ENCODE assay signal across 27 cellular contexts in genomic region chr11:69234740-69235710, GRCh38. TPM values are rescaled to one million over a fixed set of nuclear protein-coding genes. Genes with fewer than 3 reads are reported as not detected.
DNase-seq lines count a peak whose midpoint lies in the region; ATAC-seq and TF ChIP-seq lines count a peak whose summit lies in the region.
"Had no signal": no experiment of that assay in that cellular context is flagged by ENCODE, and none has a peak within 500 bp of the region (broad histone marks: within the 10 kb centered on the region; RNA-seq: fewer than 3 reads in every experiment).

No MANE protein-coding gene starts in this region.

- H4K8ac ChIP-seq in IMR-90 (ENCODE audit: low read depth in 2 of 2, low read length in 2 of 2): no peak overlapping the region

- TF ChIP-seq POLR2A in IMR-90 (IDR thresholded peaks at IDR 0.05; ENCODE audit: low read depth, low read length) (no peak), sigmoid colon (IDR thresholded peaks at IDR 0.05) (no peak)

- no TSS peak for BruUV-seq in IMR-90 (replicated peaks; lab: Mats Ljungman, UMichigan)

- H3K27me3 ChIP-seq in IMR-90 (ENCODE audit: control insufficient read depth, insufficient read depth, low read length) (peaks cover 37% of the 10 kb centered on the region), endodermal cell (ENCODE audit: control insufficient read depth, insufficient read depth, low read length, poor library complexity, severe bottlenecking) (no peaks in the 10 kb centered on the region), sigmoid colon (peaks cover 0 to 5% (median 0%) of the 10 kb centered on the region in 3 donors)
- H3K27me3 ChIP-seq: MG63, ovary had no signal

- no peak overlapping the region for H3K14ac ChIP-seq in IMR-90 (replicated peaks; ENCODE audit: low read depth, low read length)

- H3K18ac ChIP-seq in IMR-90 (ENCODE audit: low read depth, low read length): no peak overlapping the region

- CTCF ChIA-PET in IMR-90 (lab: Yijun Ruan, JAX): no interaction called here

- no peak overlapping the region for H2BK15ac ChIP-seq in IMR-90 (ENCODE audit: low read depth, low read length)

- no peak overlapping the region for H2BK5ac ChIP-seq in IMR-90 (ENCODE audit: low read depth, low read length, poor library complexity, severe bottlenecking)

- H3K27me3 Mint-ChIP-seq in endodermal cell (ENCODE audit: insufficient read depth): peaks cover 4% of the 10 kb centered on the region

- H3K9ac ChIP-seq in IMR-90 (ENCODE audit: low read depth, low read length) (no peak overlapping the region), endodermal cell (ENCODE audit: extremely low read depth, low read length, poor library complexity, severe bottlenecking) (no peak overlapping the region)

- 83% methylated on average over 8 of the region's 11 CpGs; no CpG with 5 or more reads in 1 of the 2 experiments for WGBS in IMR-90 (ENCODE audit: extremely low coverage in 2 of 2, insufficient read length in 1 of 2), 2 experiments
- WGBS in endodermal cell (ENCODE audit: insufficient coverage in 1 of 2, insufficient read length in 1 of 2), 2 experiments: 93% methylated on average over 7 to 11 of the region's 11 CpGs
- 91 to 94% methylated on average over 11 of the region's 11 CpGs for WGBS in sigmoid colon, 2 donors

- no peak overlapping the region for H4K5ac ChIP-seq in IMR-90 (ENCODE audit: low read depth, low read length)

- dilution Hi-C loops in IMR-90 (cut with HindIII; ENCODE audit: low sequenced_read_pairs, unreplicated experiment): no loop called here

- no peak overlapping the region for H2AK5ac ChIP-seq in IMR-90 (ENCODE audit: low read depth, low read length)

- no peaks in the 10 kb centered on the region for H3K9me3 Mint-ChIP-seq in endodermal cell
- H3K9me3 Mint-ChIP-seq: activated T-cell treated with anti-CD3 and anti-CD28 coated beads, Interleukin-2, amount 50 U/mL, for 24 hours; IgD-negative memory B cell; T-helper 1 cell treated with Interleukin-12 subunit alpha and Interleukin-12 subunit beta and Interleukin-4 antibody, amounts not matched to agents 30 μg/mL and 1 μg/mL, for 36 hours had no signal

- H4K20me1 ChIP-seq in IMR-90 (ENCODE audit: insufficient read depth, low read length): no peaks in the 10 kb centered on the region

- ATAC-seq in IMR-90 (ENCODE audit: low read depth) (no peak), HG02588 (IDR thresholded peaks at IDR 0.05; ENCODE audit: unreplicated experiment) (no peak)
- ATAC-seq: activated CD8-positive, alpha-beta T cell treated with anti-CD3 and anti-CD28 coated beads, Interleukin-2, amount 10 ng/mL, durations not matched to agents 7 days and 5 days; activated naive CD8-positive, alpha-beta T cell treated with anti-CD3 and anti-CD28 coated beads, Interleukin-2, amount 50 U/mL, for 24 hours; lower lobe of right lung; stimulated activated naive B cell treated with anti-CD40 and anti-IgM and Interleukin-4, amounts not matched to agents 10 μg/mL and 1 μg/mL and 100 μg/mL, for 72 hours had no signal

- H3K36me3 Mint-ChIP-seq in endodermal cell (ENCODE audit: low read depth): no peaks in the 10 kb centered on the region
- H3K36me3 Mint-ChIP-seq: IgD-negative memory B cell had no signal

- H3K23ac ChIP-seq in IMR-90 (ENCODE audit: low read depth, low read length): no peak overlapping the region

- H2BK20ac ChIP-seq in IMR-90 (ENCODE audit: low read depth, low read length): no peak overlapping the region

- TF ChIP-seq CTCF in IMR-90 (conservative IDR thresholded peaks at IDR 0.05; ENCODE audit: low read depth, low read length) (no peak), endodermal cell (conservative IDR thresholded peaks at IDR 0.05) (no peak), sigmoid colon (IDR thresholded peaks at IDR 0.05) (no peak)

- no peak overlapping the region for H3K4ac ChIP-seq in IMR-90 (ENCODE audit: low read depth, low read length)

- H4K91ac ChIP-seq in IMR-90 (ENCODE audit: insufficient read depth, low read depth, low read length): no peak overlapping the region

- H3K4me2 ChIP-seq in IMR-90 (ENCODE audit: low read depth, low read length): no peak overlapping the region

- POLR2A ChIA-PET in IMR-90 (lab: Charles Lee; ENCODE audit: unreplicated experiment): no interaction called here

- in situ Hi-C loops in IMR-90 (cut with MboI; ENCODE audit: low sequenced_read_pairs): no loop called here
- in situ Hi-C loops in KBM-7 (cut with MboI; ENCODE audit: low pct_unique_long_range_greater_than_20kb, low sequenced_read_pairs): no loop called here

- H3K36me3 ChIP-seq in IMR-90 (ENCODE audit: control insufficient read depth, insufficient read depth, low read length): no peaks in the 10 kb centered on the region
- H3K36me3 ChIP-seq in endodermal cell (ENCODE audit: control insufficient read depth, insufficient read depth, low read length): no peaks in the 10 kb centered on the region
- H3K36me3 ChIP-seq in sigmoid colon: no peaks in the 10 kb centered on the region
- H3K36me3 ChIP-seq: lower lobe of right lung, MG63, ovary, SJSA1, thoracic aorta had no signal

- H3K4me1 ChIP-seq in IMR-90 (ENCODE audit: control insufficient read depth, insufficient read depth, low read length) (no peaks in the 10 kb centered on the region), endodermal cell (ENCODE audit: control insufficient read depth, insufficient read depth, low read length) (no peaks in the 10 kb centered on the region), sigmoid colon (no peaks in the 10 kb centered on the region)
- H3K4me1 ChIP-seq: lower lobe of right lung, SJSA1 had no signal

- no peaks in the 10 kb centered on the region for H3K4me1 Mint-ChIP-seq in endodermal cell

- no peak overlapping the region for H3K4me3 Mint-ChIP-seq in endodermal cell
- H3K4me3 Mint-ChIP-seq: activated CD8-positive, alpha-beta T cell treated with anti-CD3 and anti-CD28 coated beads, Interleukin-2, amount 10 ng/mL, durations not matched to agents 7 days and 5 days; activated naive CD8-positive, alpha-beta T cell treated with anti-CD3 and anti-CD28 coated beads, Interleukin-2, amount 50 U/mL, for 24 hours; activated T-cell treated with anti-CD3 and anti-CD28 coated beads, Interleukin-2, amount 50 U/mL, for 24 hours; IgD-negative memory B cell; nephron; stimulated activated naive B cell treated with anti-CD40 and anti-IgM and Interleukin-4, amounts not matched to agents 10 μg/mL and 1 μg/mL and 100 μg/mL, for 72 hours; T-helper 1 cell treated with Interleukin-12 subunit alpha and Interleukin-12 subunit beta and Interleukin-4 antibody, amounts not matched to agents 30 μg/mL and 1 μg/mL, for 36 hours had no signal

- H3K27ac Mint-ChIP-seq in endodermal cell: no peak overlapping the region
- H3K27ac Mint-ChIP-seq: activated CD8-positive, alpha-beta T cell treated with anti-CD3 and anti-CD28 coated beads, Interleukin-2, amount 10 ng/mL, durations not matched to agents 7 days and 5 days; activated naive CD8-positive, alpha-beta T cell treated with anti-CD3 and anti-CD28 coated beads, Interleukin-2, amount 50 U/mL, for 24 hours; activated T-cell treated with anti-CD3 and anti-CD28 coated beads, Interleukin-2, amount 50 U/mL, for 24 hours; IgD-negative memory B cell; nephron; stimulated activated naive B cell treated with anti-CD40 and anti-IgM and Interleukin-4, amounts not matched to agents 10 μg/mL and 1 μg/mL and 100 μg/mL, for 72 hours; T-helper 1 cell treated with Interleukin-12 subunit alpha and Interleukin-12 subunit beta and Interleukin-4 antibody, amounts not matched to agents 30 μg/mL and 1 μg/mL, for 36 hours had no signal

- H2BK120ac ChIP-seq in IMR-90 (ENCODE audit: low read depth, low read length): no peak overlapping the region

- H3K79me1 ChIP-seq in IMR-90 (ENCODE audit: low read depth in 1 of 2, low read length in 2 of 2): no peaks in the 10 kb centered on the region

- TF ChIP-seq RAD21 in IMR-90 (IDR thresholded peaks at IDR 0.05; ENCODE audit: low read length): no peak

- no peak for TF ChIP-seq EP300 in sigmoid colon (IDR thresholded peaks at IDR 0.05)

- H2AK9ac ChIP-seq in IMR-90 (replicated peaks; ENCODE audit: low read depth, low read length, poor library complexity): no peak overlapping the region

- intact Hi-C loops in IMR-90 (cut with micrococcal nuclease) (no loop called here), sigmoid colon (cut with DNase I) (no loop called here)

- H3K4me3 ChIP-seq in IMR-90 (ENCODE audit: insufficient read depth, low read depth, low read length) (no peak overlapping the region), endodermal cell (ENCODE audit: low read length) (no peak overlapping the region), sigmoid colon (no peak overlapping the region)
- H3K4me3 ChIP-seq: lower lobe of right lung, MG63, ovary, SJSA1, thoracic aorta had no signal

- DNase-seq in IMR-90 (no peak), OCI-M1 (lab: John Stamatoyannopoulos, UW) (peak; percentile 81), endodermal cell (peak; percentile 30), sigmoid colon (peak; percentile 38), SW 1271 (lab: John Stamatoyannopoulos, UW) (no peak), KBM-7 (no peak), NOMO-1 treated with DMSO at 0.1 percent for 48 hours (lab: John Stamatoyannopoulos, UW; ENCODE audit: unreplicated experiment) (no peak)
- DNase-seq: activated CD8-positive, alpha-beta T cell treated with anti-CD3 and anti-CD28 coated beads, Interleukin-2, amount 10 ng/mL, durations not matched to agents 7 days and 5 days; activated gamma-delta T cell; activated naive CD8-positive, alpha-beta T cell treated with anti-CD3 and anti-CD28 coated beads, Interleukin-2, amount 50 U/mL, for 24 hours; activated T-cell treated with anti-CD3 and anti-CD28 coated beads, Interleukin-2, amount 50 U/mL, for 24 hours; lower lobe of right lung; MG63; NCI-H1417; NCI-H2081; NCI-H226; ovary; retina; RPMI8226; stimulated activated CD4-positive, alpha-beta T cell treated with anti-CD3 and anti-CD28 coated beads, Interleukin-4, amount 100 ng/mL, for 24 hours; stimulated activated naive B cell treated with anti-CD40 and anti-IgM and Interleukin-4, amounts not matched to agents 10 μg/mL and 1 μg/mL and 100 μg/mL, for 72 hours had no signal

- H3K9me1 ChIP-seq in IMR-90 (ENCODE audit: insufficient read depth, low read length): peaks cover 7% of the 10 kb centered on the region; the same call in 1 of the 2 replicates

- H2AFZ ChIP-seq in IMR-90 (replicated peaks; ENCODE audit: low read length, poor library complexity): no peak overlapping the region

- H3K56ac ChIP-seq in IMR-90 (ENCODE audit: extremely low read depth, insufficient read depth, low read length): no peak overlapping the region

- H3K9me3 ChIP-seq in IMR-90 (ENCODE audit: control insufficient read depth, insufficient read depth, low read length) (peaks cover 3% of the 10 kb centered on the region; the same call in 1 of the 2 replicates), endodermal cell (ENCODE audit: control insufficient read depth, low read length) (no peaks in the 10 kb centered on the region), sigmoid colon (no peaks in the 10 kb centered on the region)
- H3K9me3 ChIP-seq: lower lobe of right lung, ovary, SJSA1, thoracic aorta had no signal

- no peak overlapping the region for H3K27ac ChIP-seq in IMR-90 (ENCODE audit: insufficient read depth, low read length)
- H3K27ac ChIP-seq in endodermal cell (ENCODE audit: low read depth, low read length): no peak overlapping the region
- no peak overlapping the region for H3K27ac ChIP-seq in sigmoid colon
- H3K27ac ChIP-seq: lower lobe of right lung, ovary, SJSA1, thoracic aorta had no signal

RNA-seq across cellular contexts. Expression of gene MYEOV, which starts 58.9 kb away (rescaled TPM):
- total RNA-seq in IMR-90 (2012; rRNA removed) (6.1 and 6.8 TPM in 2 replicates), endodermal cell (not detected), sigmoid colon (not detected)
- polyA plus RNA-seq in IMR-90 (2012; rRNA removed) (5.8 and 12.5 TPM in 2 replicates), sigmoid colon (10 to 100 TPM in 2 of 3 donors, 1 to 10 TPM in 1; 1.2 to 11.1 (median 10.1) TPM)
- 3.3 and 5.6 TPM in 2 replicates for polyA plus RNA-seq in IMR-90 (2012; cell fraction: cytosol; rRNA removed)
- polyA plus RNA-seq in IMR-90 (2012; cell fraction: nucleus; rRNA removed; ENCODE audit: low replicate concordance): 7.1 and 13.0 TPM in 2 replicates
- 0.43 TPM for polyA plus RNA-seq in endodermal cell (2013, experiment 1 of 2)
- polyA plus RNA-seq in endodermal cell (2013, experiment 2 of 2): not detected
- total RNA-seq: activated CD8-positive, alpha-beta T cell treated with anti-CD3 and anti-CD28 coated beads, Interleukin-2, amount 10 ng/mL, durations not matched to agents 7 days and 5 days had no signal

Comparison
In these comparisons a context has a peak if more than half of its experiments do, and no peak if none do; other contexts are left out.
1. DNase-seq: peak in OCI-M1 (single experiment), endodermal cell (single experiment) and sigmoid colon (single experiment); none in IMR-90 (single experiment), SW 1271 (0 of 2), KBM-7 (single experiment) and NOMO-1 treated with DMSO at 0.1 percent for 48 hours (single experiment).